ENCODE assay signal across 9 cellular contexts in the genomic region with DNA sequence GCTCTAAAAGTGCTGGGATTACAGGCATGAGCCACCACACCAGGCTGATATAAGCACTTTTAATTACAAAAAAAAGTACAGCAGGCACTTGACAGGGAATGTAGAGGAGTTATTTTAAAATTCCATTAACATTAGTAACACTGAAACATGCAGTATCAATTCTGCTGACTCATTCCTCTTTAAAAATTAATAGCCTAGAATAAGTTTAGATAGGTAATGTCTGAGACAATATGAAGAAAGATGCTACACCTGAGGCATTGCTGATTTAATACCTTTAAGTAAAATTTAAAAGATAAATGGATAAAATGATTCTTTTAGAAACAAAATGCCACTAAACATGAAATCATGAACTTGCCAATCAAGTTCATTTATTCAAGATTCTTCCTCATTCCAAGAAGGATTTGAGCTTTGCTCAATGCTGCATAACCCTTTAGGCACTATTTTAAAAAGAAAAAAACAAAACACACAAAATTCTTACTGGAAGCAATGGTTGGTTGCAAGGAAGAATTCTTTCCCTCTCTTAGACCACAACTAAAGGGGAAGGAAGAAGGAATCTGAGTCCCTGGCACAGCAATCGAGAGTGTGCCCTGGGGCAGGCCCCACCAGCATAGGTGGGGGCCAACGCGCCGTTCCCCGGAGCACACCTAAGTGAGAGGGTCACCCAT. TPM values are rescaled to one million over a fixed set of nuclear protein-coding genes. Genes with fewer than 3 reads are reported as not detected.
DNase-seq lines count a peak whose midpoint lies in the region; ATAC-seq and TF ChIP-seq lines count a peak whose summit lies in the region.
"Had no signal": no experiment of that assay in that cellular context is flagged by ENCODE, and none has a peak within 500 bp of the region (broad histone marks: within the 10 kb centered on the region; RNA-seq: fewer than 3 reads in every experiment).

No MANE protein-coding gene starts in this region.

- H3K4me1 ChIP-seq in thoracic aorta (ENCODE audit: control insufficient read depth in 1 of 2, low read depth in 2 of 2) (peaks cover 22 to 44% of the 10 kb centered on the region in 2 donors), gastrocnemius medialis (peaks cover 8 to 24% of the 10 kb centered on the region in 2 donors), prostate gland (replicated peaks) (no peaks in the 10 kb centered on the region)

- H3K4me3 Mint-ChIP-seq in activated CD4-positive, alpha-beta T cell treated with anti-CD3 and anti-CD28 coated beads, Interleukin-2, amount 10 ng/mL, durations not matched to agents 24 days and 14 days: peak overlapping the region; percentile 49

- no peak for DNase-seq in activated CD4-positive, alpha-beta T cell treated with anti-CD3 and anti-CD28 coated beads, Interleukin-2, amount 10 ng/mL, durations not matched to agents 24 days and 14 days
- no peak for DNase-seq in activated CD4-positive, alpha-beta T cell treated with anti-CD3 and anti-CD28 coated beads, Interleukin-2, amount 50 U/mL, for 1 hour
- no peak for DNase-seq in activated naive CD4-positive, alpha-beta T cell treated with anti-CD3 and anti-CD28 coated beads, Interleukin-2, amount 50 U/mL, for 72 hours (ENCODE audit: low spot score in 2 of 2)
- peak; percentile 51 for DNase-seq in glomerular visceral epithelial cell (ENCODE audit: extremely low spot score)
- no peak for DNase-seq in thoracic aorta (ENCODE audit: low spot score)
- no peak for DNase-seq in gastrocnemius medialis
- DNase-seq in prostate gland (ENCODE audit: low spot score): no peak
- DNase-seq: stimulated activated CD4-positive, alpha-beta T cell treated with anti-CD3 and anti-CD28 coated beads, Interleukin-4, amount 100 ng/mL, for 24 hours had no signal

- no peak for ATAC-seq in activated naive CD4-positive, alpha-beta T cell treated with anti-CD3 and anti-CD28 coated beads, Interleukin-2, amount 50 U/mL, for 72 hours
- peak; percentile 51 for ATAC-seq in thoracic aorta (ENCODE audit: insufficient number of reproducible peaks, low FRiP score, low read depth)
- ATAC-seq in GM21526 (IDR thresholded peaks at IDR 0.05; ENCODE audit: low FRiP score, unreplicated experiment): no peak
- no peak for ATAC-seq in gastrocnemius medialis

- H3K9me3 Mint-ChIP-seq in activated CD4-positive, alpha-beta T cell treated with anti-CD3 and anti-CD28 coated beads, Interleukin-2, amount 10 ng/mL, durations not matched to agents 24 days and 14 days: no peaks in the 10 kb centered on the region
- H3K9me3 Mint-ChIP-seq in activated naive CD4-positive, alpha-beta T cell treated with anti-CD3 and anti-CD28 coated beads, Interleukin-2, amount 50 U/mL, for 72 hours: no peaks in the 10 kb centered on the region

- H3K27me3 Mint-ChIP-seq in activated CD4-positive, alpha-beta T cell treated with anti-CD3 and anti-CD28 coated beads, Interleukin-2, amount 10 ng/mL, durations not matched to agents 24 days and 14 days: no peaks in the 10 kb centered on the region

- H3K36me3 ChIP-seq in thoracic aorta: no peaks in the 10 kb centered on the region
- peaks cover 0 to 6% of the 10 kb centered on the region in 2 donors for H3K36me3 ChIP-seq in gastrocnemius medialis
- no peaks in the 10 kb centered on the region for H3K36me3 ChIP-seq in prostate gland

- TF ChIP-seq CTCF in thoracic aorta (IDR thresholded peaks at IDR 0.05) (no peak), gastrocnemius medialis (IDR thresholded peaks at IDR 0.05 in 4 of 5, conservative IDR thresholded peaks at IDR 0.05 in 1 of 5) (no peak), prostate gland (IDR thresholded peaks at IDR 0.05) (no peak)

- peak overlapping the region; percentile 45 for H3K27ac Mint-ChIP-seq in activated CD4-positive, alpha-beta T cell treated with anti-CD3 and anti-CD28 coated beads, Interleukin-2, amount 10 ng/mL, durations not matched to agents 24 days and 14 days
- peak overlapping the region; percentile 81 for H3K27ac Mint-ChIP-seq in activated naive CD4-positive, alpha-beta T cell treated with anti-CD3 and anti-CD28 coated beads, Interleukin-2, amount 50 U/mL, for 72 hours

- peaks cover 28% of the 10 kb centered on the region for H3K4me1 Mint-ChIP-seq in activated CD4-positive, alpha-beta T cell treated with anti-CD3 and anti-CD28 coated beads, Interleukin-2, amount 10 ng/mL, durations not matched to agents 24 days and 14 days

- intact Hi-C loops in activated CD4-positive, alpha-beta T cell treated with anti-CD3 and anti-CD28 coated beads, Interleukin-2, amount 10 ng/mL, durations not matched to agents 24 days and 14 days (cut with micrococcal nuclease): no loop called here
- intact Hi-C loops in gastrocnemius medialis (cut with DNase I; ENCODE audit: low total_unique reads) (no loop called here), prostate gland (cut with DNase I) (no loop called here)

- WGBS in prostate gland: 51% methylated on average over 5 of the region's 5 CpGs

- H3K36me3 Mint-ChIP-seq in activated CD4-positive, alpha-beta T cell treated with anti-CD3 and anti-CD28 coated beads, Interleukin-2, amount 10 ng/mL, durations not matched to agents 24 days and 14 days (ENCODE audit: low read depth): peaks cover 44% of the 10 kb centered on the region
- peaks cover 6 to 27% of the 10 kb centered on the region in 2 donors for H3K36me3 Mint-ChIP-seq in activated naive CD4-positive, alpha-beta T cell treated with anti-CD3 and anti-CD28 coated beads, Interleukin-2, amount 50 U/mL, for 72 hours

- H3K27ac ChIP-seq in thoracic aorta (peak overlapping the region; percentile 50 to 63), gastrocnemius medialis (no peak overlapping the region), prostate gland (no peak overlapping the region)

- TF ChIP-seq POLR2A in gastrocnemius medialis (IDR thresholded peaks at IDR 0.05) (no peak), prostate gland (IDR thresholded peaks at IDR 0.05) (no peak)

- H3K27me3 ChIP-seq in thoracic aorta (replicated peaks; ENCODE audit: insufficient read depth): no peaks in the 10 kb centered on the region
- H3K27me3 ChIP-seq in gastrocnemius medialis: no peaks in the 10 kb centered on the region
- no peaks in the 10 kb centered on the region for H3K27me3 ChIP-seq in prostate gland (replicated peaks; ENCODE audit: insufficient read depth)

- H3K9me3 ChIP-seq in thoracic aorta (no peaks in the 10 kb centered on the region), gastrocnemius medialis (no peaks in the 10 kb centered on the region), prostate gland (no peaks in the 10 kb centered on the region)

- no peak overlapping the region for H3K4me3 ChIP-seq in thoracic aorta
- no peak overlapping the region for H3K4me3 ChIP-seq in gastrocnemius medialis
- no peak overlapping the region for H3K4me3 ChIP-seq in prostate gland

- in situ Hi-C loops in gastrocnemius medialis (cut with MboI; ENCODE audit: low sequenced_read_pairs in 4 of 4): no loop called here

RNA-seq across cellular contexts. Expression of a gene that starts 26.6 kb away (rescaled TPM):
- 60.3 and 61.3 TPM in 2 replicates for total RNA-seq in activated CD4-positive, alpha-beta T cell treated with anti-CD3 and anti-CD28 coated beads, Interleukin-2, amount 10 ng/mL, durations not matched to agents 24 days and 14 days
- total RNA-seq in activated naive CD4-positive, alpha-beta T cell treated with anti-CD3 and anti-CD28 coated beads, Interleukin-2, amount 50 U/mL, for 72 hours: 10 to 100 TPM; 54.4 to 73.3 TPM
- total RNA-seq in thoracic aorta: 100 to 1,000 TPM; 196 to 218 TPM
- total RNA-seq in gastrocnemius medialis: 100 to 1,000 TPM in 1 of 4 donors, 10 to 100 TPM in 3; 67.5 to 106 (median 74.7) TPM
- total RNA-seq in prostate gland: 10 to 100 TPM; 60.8 to 75.1 TPM

RNA-seq across cellular contexts. Expression of a gene that starts 53.7 kb away (rescaled TPM):
- 13.6 and 13.9 TPM in 2 replicates for total RNA-seq in activated CD4-positive, alpha-beta T cell treated with anti-CD3 and anti-CD28 coated beads, Interleukin-2, amount 10 ng/mL, durations not matched to agents 24 days and 14 days
- 10 to 100 TPM; 12.0 to 16.9 TPM for total RNA-seq in activated naive CD4-positive, alpha-beta T cell treated with anti-CD3 and anti-CD28 coated beads, Interleukin-2, amount 50 U/mL, for 72 hours
- 10 to 100 TPM; 17.1 to 34.0 TPM for total RNA-seq in thoracic aorta
- total RNA-seq in gastrocnemius medialis: 10 to 100 TPM in 3 of 4 donors, 1 to 10 TPM in 1; 7.8 to 16.6 (median 11.0) TPM
- 10 to 100 TPM; 14.3 to 35.0 TPM for total RNA-seq in prostate gland

Comparison
In these comparisons a context has a peak if more than half of its experiments do, and no peak if none do; other contexts are left out.
1. H3K27ac ChIP-seq: peak in thoracic aorta (2 of 2); none in gastrocnemius medialis (0 of 4) and prostate gland (0 of 2).